12 cellular contexts compared by ENCODE assay signal in the genomic region with DNA sequence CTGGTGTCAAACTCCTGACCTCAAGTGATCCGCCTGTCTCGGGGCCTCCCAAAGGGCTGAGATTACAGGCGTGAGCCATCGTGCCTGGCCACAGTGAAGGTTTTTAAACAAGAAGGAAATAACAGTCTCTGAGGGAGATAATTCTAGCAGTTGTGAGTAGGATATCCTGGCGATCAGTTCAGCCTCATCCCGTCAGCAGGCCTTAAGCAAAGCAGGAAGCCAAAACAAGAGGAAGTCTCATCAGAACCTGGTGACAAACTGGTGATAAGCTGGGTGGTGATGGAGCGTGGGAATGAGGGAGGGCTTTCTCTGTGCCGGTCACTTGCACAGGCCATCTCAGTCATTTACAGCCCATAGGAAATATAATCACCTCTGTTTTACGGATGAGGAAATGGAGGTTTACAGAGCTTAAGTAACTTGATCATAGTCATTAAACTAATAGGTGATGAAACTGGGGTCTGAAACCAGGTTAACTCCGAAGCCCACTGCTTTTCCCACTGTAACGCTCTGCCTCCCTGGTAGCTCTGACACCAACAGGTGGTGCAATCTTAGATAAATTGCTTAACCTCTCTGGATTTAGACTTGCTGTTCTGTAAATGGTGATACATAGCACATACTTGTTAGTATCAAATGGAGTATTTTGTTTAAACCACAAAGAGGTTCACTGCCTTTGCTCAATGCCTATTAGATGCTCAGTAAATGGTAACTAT. TPM values are rescaled to one million over a fixed set of nuclear protein-coding genes. Genes with fewer than 3 reads are reported as not detected.
DNase-seq lines count a peak whose midpoint lies in the region; ATAC-seq and TF ChIP-seq lines count a peak whose summit lies in the region.
"Had no signal": no experiment of that assay in that cellular context is flagged by ENCODE, and none has a peak within 500 bp of the region (broad histone marks: within the 10 kb centered on the region; RNA-seq: fewer than 3 reads in every experiment).

No MANE protein-coding gene starts in this region.

- H4K91ac ChIP-seq in IMR-90 (ENCODE audit: insufficient read depth, low read depth, low read length) = no peak overlapping the region

- CTCF ChIA-PET in IMR-90 (lab: Yijun Ruan, JAX) = no interaction called here

- WGBS in IMR-90 (ENCODE audit: extremely low coverage in 2 of 2, insufficient read length in 1 of 2), 2 experiments = 70% methylated on average over 5 of the region's 11 CpGs; no CpG with 5 or more reads in 1 of the 2 experiments
- 23% methylated on average over 11 of the region's 11 CpGs for WGBS in right cardiac atrium

- no peak overlapping the region for H2BK5ac ChIP-seq in IMR-90 (ENCODE audit: low read depth, low read length, poor library complexity, severe bottlenecking)

- ATAC-seq in IMR-90 (ENCODE audit: low read depth) (no peak), right cardiac atrium (peak; percentile 61 to 81), gastrocnemius medialis (no peak), sciatic nerve (no peak)

- H3K14ac ChIP-seq in IMR-90 (replicated peaks; ENCODE audit: low read depth, low read length) = no peak overlapping the region

- no peak overlapping the region for H3K18ac ChIP-seq in IMR-90 (ENCODE audit: low read depth, low read length)

- H3K4me3 ChIP-seq in IMR-90 (ENCODE audit: insufficient read depth, low read depth, low read length) (no peak overlapping the region), right cardiac atrium (ENCODE audit: low read length) (no peak overlapping the region), gastrocnemius medialis (no peak overlapping the region)

- TF ChIP-seq POLR2A in IMR-90 (IDR thresholded peaks at IDR 0.05; ENCODE audit: low read depth, low read length) = no peak
- no peak for TF ChIP-seq POLR2A in gastrocnemius medialis (IDR thresholded peaks at IDR 0.05)

- TF ChIP-seq CTCF in IMR-90 (conservative IDR thresholded peaks at IDR 0.05; ENCODE audit: low read depth, low read length) (no peak), gastrocnemius medialis (IDR thresholded peaks at IDR 0.05 in 4 of 5, conservative IDR thresholded peaks at IDR 0.05 in 1 of 5) (no peak)

- peaks cover 4 to 14% of the 10 kb centered on the region in 2 experiments; a peak in 2 of 4 replicates for H3K79me1 ChIP-seq in IMR-90 (ENCODE audit: low read depth in 1 of 2, low read length in 2 of 2)

- H2BK120ac ChIP-seq in IMR-90 (ENCODE audit: low read depth, low read length) = no peak overlapping the region

- H3K4ac ChIP-seq in IMR-90 (ENCODE audit: low read depth, low read length) = no peak overlapping the region

- intact Hi-C loops in IMR-90 (cut with micrococcal nuclease) = loop anchor here (10.0 kb wide), 1 partner anchor 267 kb away; no protein-coding TSS in a partner anchor
- intact Hi-C loops in right cardiac atrium (cut with DNase I) = loop anchor here in 2 of 4 donors (10.0 kb wide), 3 partner anchors 137 to 267 kb away; no protein-coding TSS in a partner anchor
- intact Hi-C loops in gastrocnemius medialis (cut with DNase I; ENCODE audit: low total_unique reads) = loop anchor here (10.0 kb wide), 1 partner anchor 237 kb away; no protein-coding TSS in a partner anchor
- intact Hi-C loops in sciatic nerve (cut with DNase I) = loop anchor here (10.0 kb wide), 1 partner anchor 227 kb away; no protein-coding TSS in a partner anchor

- H3K56ac ChIP-seq in IMR-90 (ENCODE audit: extremely low read depth, insufficient read depth, low read length) = no peak overlapping the region

- no peak overlapping the region for H2BK20ac ChIP-seq in IMR-90 (ENCODE audit: low read depth, low read length)

- H4K20me1 ChIP-seq in IMR-90 (ENCODE audit: insufficient read depth, low read length) = no peaks in the 10 kb centered on the region

- dilution Hi-C loops in IMR-90 (cut with HindIII; ENCODE audit: low sequenced_read_pairs, unreplicated experiment) = no loop called here

- DNase-seq in IMR-90 (no peak), amniotic epithelial cell (ENCODE audit: low read depth) (peak; percentile 85), right cardiac atrium (peak in 2 of 3 donors; percentile 53 to 65), gastrocnemius medialis (peak in 1 of 2 donors; percentile 51), NCI-H446 treated with DMSO at 0.1 percent for 48 hours (lab: John Stamatoyannopoulos, UW) (no peak), sciatic nerve (ENCODE audit: low spot score) (no peak), T-helper 1 cell (no peak)
- DNase-seq in stimulated activated naive CD4-positive, alpha-beta T cell treated with Interleukin-2 at 50 U/mL for 16 hours (lab: John Stamatoyannopoulos, UW) = no peak
- DNase-seq: activated CD4-positive, alpha-beta T cell treated with anti-CD3 and anti-CD28 coated beads, Interleukin-2, amount 50 U/mL, for 4 hours; KG1; NCI-H345 had no signal

- no peak overlapping the region for H2AK9ac ChIP-seq in IMR-90 (replicated peaks; ENCODE audit: low read depth, low read length, poor library complexity)

- no peak overlapping the region for H4K8ac ChIP-seq in IMR-90 (ENCODE audit: low read depth in 2 of 2, low read length in 2 of 2)

- peaks cover 26% of the 10 kb centered on the region for H3K4me1 ChIP-seq in IMR-90 (ENCODE audit: control insufficient read depth, insufficient read depth, low read length)
- peaks cover 37% of the 10 kb centered on the region for H3K4me1 ChIP-seq in right cardiac atrium (ENCODE audit: control insufficient read depth, insufficient read depth, low read length)
- peaks cover 46 to 53% of the 10 kb centered on the region in 2 donors for H3K4me1 ChIP-seq in gastrocnemius medialis

- H2BK15ac ChIP-seq in IMR-90 (ENCODE audit: low read depth, low read length) = 0 out of 3 replicates have a peak overlapping the region, but pooled peaks have one; percentile 4

- no peak overlapping the region for H3K4me2 ChIP-seq in IMR-90 (ENCODE audit: low read depth, low read length)

- H4K5ac ChIP-seq in IMR-90 (ENCODE audit: low read depth, low read length) = no peak overlapping the region

- in situ Hi-C loops in IMR-90 (cut with MboI; ENCODE audit: low sequenced_read_pairs) (no loop called here), gastrocnemius medialis (cut with MboI; ENCODE audit: low sequenced_read_pairs in 4 of 4) (loop anchor here in 2 of 4 donors (25.0 kb wide), 1 partner anchor 101 kb away; the partner anchor contains the start of gene ZSCAN20 (in 2 of the 2))

- POLR2A ChIA-PET in IMR-90 (lab: Charles Lee; ENCODE audit: unreplicated experiment) = interaction anchor here (0.6 kb wide), 1 partner anchor 10 kb away, joined by 10 read pairs; no protein-coding TSS in a partner anchor

- no peak overlapping the region for H3K9ac ChIP-seq in IMR-90 (ENCODE audit: low read depth, low read length)

- H3K9me1 ChIP-seq in IMR-90 (ENCODE audit: insufficient read depth, low read length) = peaks cover 16% of the 10 kb centered on the region

- BruUV-seq in IMR-90 (replicated peaks; lab: Mats Ljungman, UMichigan) = no TSS peak

- no peak overlapping the region for H2AFZ ChIP-seq in IMR-90 (replicated peaks; ENCODE audit: low read length, poor library complexity)

- no peak overlapping the region for H3K27ac ChIP-seq in IMR-90 (ENCODE audit: insufficient read depth, low read length)
- H3K27ac ChIP-seq in right cardiac atrium (ENCODE audit: low read length) = peak overlapping the region; percentile 75
- H3K27ac ChIP-seq in gastrocnemius medialis = peak overlapping the region; percentile 52 to 98 (median 92)

- H3K9me3 ChIP-seq in IMR-90 (ENCODE audit: control insufficient read depth, insufficient read depth, low read length) = no peaks in the 10 kb centered on the region
- H3K9me3 ChIP-seq in right cardiac atrium (ENCODE audit: control insufficient read depth, low read length) = no peaks in the 10 kb centered on the region
- H3K9me3 ChIP-seq in gastrocnemius medialis = no peaks in the 10 kb centered on the region

- no peak for TF ChIP-seq RAD21 in IMR-90 (IDR thresholded peaks at IDR 0.05; ENCODE audit: low read length)

- H3K27me3 ChIP-seq in IMR-90 (ENCODE audit: control insufficient read depth, insufficient read depth, low read length) (no peaks in the 10 kb centered on the region), right cardiac atrium (ENCODE audit: control insufficient read depth, insufficient read depth) (no peaks in the 10 kb centered on the region), gastrocnemius medialis (no peaks in the 10 kb centered on the region)

- H3K36me3 ChIP-seq in IMR-90 (ENCODE audit: control insufficient read depth, insufficient read depth, low read length) = no peaks in the 10 kb centered on the region; the same call in 1 of the 2 replicates
- peaks cover 0 to 8% of the 10 kb centered on the region in 2 donors for H3K36me3 ChIP-seq in gastrocnemius medialis

- no peak overlapping the region for H3K23ac ChIP-seq in IMR-90 (ENCODE audit: low read depth, low read length)

- 0 out of 2 replicates have a peak overlapping the region, but pooled peaks have one; percentile 11 for H2AK5ac ChIP-seq in IMR-90 (ENCODE audit: low read depth, low read length)

TF ChIP-seq in IMR-90, 13 proteins besides CTCF, POLR2A, EP300 and RAD21:
- no peak for TF ChIP-seq RCOR1 (IDR thresholded peaks at IDR 0.05; ENCODE audit: insufficient replicate concordance, low read length)
- TF ChIP-seq CEBPB (IDR thresholded peaks at IDR 0.05; ENCODE audit: low read depth, low read length) = peak; percentile 55

RNA-seq across cellular contexts. Expression of gene A3GALT2, which starts 40.8 kb away (rescaled TPM):
- total RNA-seq in IMR-90 (2012; rRNA removed) = not detected in 2 replicates
- not detected in 2 replicates for polyA plus RNA-seq in IMR-90 (2012; rRNA removed)
- polyA plus RNA-seq in IMR-90 (2012; cell fraction: cytosol; rRNA removed) = not detected in 2 replicates
- polyA plus RNA-seq in IMR-90 (2012; cell fraction: nucleus; rRNA removed; ENCODE audit: low replicate concordance) = 0.23 and 1.2 TPM in 2 replicates
- not detected for total RNA-seq in right cardiac atrium
- not detected for polyA plus RNA-seq in right cardiac atrium
- total RNA-seq in gastrocnemius medialis = not detected
- not detected for total RNA-seq in sciatic nerve
- total RNA-seq: renal cortical epithelial cell had no signal

Comparison
In these comparisons a context has a peak if more than half of its experiments do, and no peak if none do; other contexts are left out.
1. ATAC-seq: peak in right cardiac atrium (2 of 2); none in IMR-90 (single experiment), gastrocnemius medialis (0 of 2) and sciatic nerve (single experiment).
2. DNase-seq: peak in amniotic epithelial cell (single experiment) and right cardiac atrium (2 of 3); none in IMR-90 (single experiment), NCI-H446 treated with DMSO at 0.1 percent for 48 hours (single experiment), sciatic nerve (single experiment), T-helper 1 cell (0 of 5) and stimulated activated naive CD4-positive, alpha-beta T cell treated with Interleukin-2 at 50 U/mL for 16 hours (single experiment).